ENCODE assay signal across 8 cellular contexts in the genomic region with DNA sequence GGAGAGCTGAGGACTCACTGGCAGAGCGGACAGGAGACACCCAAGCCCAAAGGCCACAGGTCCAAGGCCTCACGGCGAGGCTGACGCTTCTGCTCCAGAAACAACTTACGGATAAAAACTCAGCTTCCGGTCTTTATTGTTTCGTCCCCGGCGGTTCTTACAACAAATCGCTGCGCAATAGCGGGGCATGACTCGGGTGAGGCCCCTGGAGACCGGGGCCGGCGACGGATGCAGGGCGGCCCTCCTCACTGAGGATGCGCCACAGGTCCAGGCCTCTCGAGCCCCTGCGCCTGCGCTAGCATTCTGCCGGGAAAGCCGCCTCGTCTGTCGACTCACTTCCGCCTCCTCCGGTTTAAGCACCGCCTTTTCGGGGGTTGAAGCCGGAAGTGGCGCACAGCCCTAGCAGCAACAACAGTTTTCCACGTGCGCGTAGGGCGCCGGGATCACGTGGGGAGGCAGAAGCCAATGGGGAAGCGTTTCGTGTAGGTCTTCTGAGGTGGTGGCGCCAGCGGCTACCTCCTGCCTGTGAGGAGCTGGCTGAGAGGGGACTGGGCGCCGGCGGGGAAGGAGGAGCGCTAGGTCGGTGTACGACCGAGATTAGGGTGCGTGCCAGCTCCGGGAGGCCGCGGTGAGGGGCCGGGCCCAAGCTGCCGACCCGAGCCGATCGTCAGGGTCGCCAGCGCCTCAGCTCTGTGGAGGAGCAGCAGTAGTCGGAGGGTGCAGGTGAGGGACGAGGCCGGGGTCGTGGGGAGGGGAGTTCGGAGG. TPM values are rescaled to one million over a fixed set of nuclear protein-coding genes. Genes with fewer than 3 reads are reported as not detected.
DNase-seq lines count a peak whose midpoint lies in the region; ATAC-seq lines count a peak whose summit lies in the region.

Gene DNAJB9 (plus strand): TSS at position 494 of the 765 bp plus-strand sequence. CDS start 1,853 bp downstream, outside the sequence.
Gene THAP5 (minus strand): TSS at position 326 of the 765 bp plus-strand sequence. CDS start 137 bp downstream, at position 189.

- DNase-seq in COLO668 (lab: John Stamatoyannopoulos, UW; ENCODE audit: unreplicated experiment), result peak; percentile 98
- peak; percentile 99 for DNase-seq in HT1080 (ENCODE audit: low read depth)
- peak; percentile 86 for DNase-seq in NOMO-1 treated with DMSO at 0.1 percent for 48 hours (lab: John Stamatoyannopoulos, UW; ENCODE audit: unreplicated experiment)
- peak; percentile 80 to 97 (median 94) for DNase-seq in activated CD8-positive, alpha-beta memory T cell treated with anti-CD3 and anti-CD28 coated beads for 48 hours (ENCODE audit: low read depth in 2 of 3, low spot score in 2 of 3)
- DNase-seq in effector memory CD8-positive, alpha-beta T cell, result peak; percentile 99
- peak; percentile 100 for DNase-seq in medulla oblongata (ENCODE audit: extremely low spot score)
- peak; percentile 99 for DNase-seq in stimulated activated CD8-positive, alpha-beta memory T cell treated with anti-CD3 and anti-CD28 coated beads, Interleukin-12 subunit alpha, Interleukin-12 subunit beta, amount 100 ng/mL, for 1 hour (ENCODE audit: low read depth)

- ATAC-seq in GM21360 (IDR thresholded peaks at IDR 0.05; ENCODE audit: unreplicated experiment), result peak; percentile 95
- peak; percentile 86 for ATAC-seq in effector memory CD8-positive, alpha-beta T cell (replicated peaks)

- peak within 1 kb of the TSS; percentile 99 to 100 for H3K27ac Mint-ChIP-seq in effector memory CD8-positive, alpha-beta T cell

- H3K27me3 Mint-ChIP-seq in effector memory CD8-positive, alpha-beta T cell, result no peaks in the 10 kb centered on the region

- peaks cover 68% of the 10 kb centered on the region for H3K36me3 Mint-ChIP-seq in effector memory CD8-positive, alpha-beta T cell (ENCODE audit: insufficient read depth)

- H3K9me3 Mint-ChIP-seq in effector memory CD8-positive, alpha-beta T cell, result no peaks in the 10 kb centered on the region

- H3K4me1 Mint-ChIP-seq in effector memory CD8-positive, alpha-beta T cell (ENCODE audit: low read depth in 2 of 2), result peaks cover 29 to 47% of the 10 kb centered on the region in 2 donors

- H3K4me3 Mint-ChIP-seq in effector memory CD8-positive, alpha-beta T cell, result peak within 1 kb of the TSS; percentile 94 to 97

RNA-seq across cellular contexts. Expression of gene DNAJB9, which starts in this region (rescaled TPM):
- total RNA-seq in HT1080 (2014; rRNA removed; shearing (Covaris generic)), result 25.4 and 27.5 TPM in 2 replicates
- polyA plus RNA-seq in HT1080 (2015; cell fraction: cytosol; rRNA removed), result 16.2 and 16.9 TPM in 2 replicates
- polyA plus RNA-seq in HT1080 (2015; cell fraction: nucleus; rRNA removed), result 9.7 and 13.0 TPM in 2 replicates

RNA-seq across cellular contexts. Expression of gene THAP5, which starts in this region (rescaled TPM):
- 19.4 and 24.9 TPM in 2 replicates for total RNA-seq in HT1080 (2014; rRNA removed; shearing (Covaris generic))
- polyA plus RNA-seq in HT1080 (2015; cell fraction: cytosol; rRNA removed), result 26.1 and 30.0 TPM in 2 replicates
- 27.6 and 31.7 TPM in 2 replicates for polyA plus RNA-seq in HT1080 (2015; cell fraction: nucleus; rRNA removed)

Comparison
In these comparisons a context has a peak if more than half of its experiments do, and no peak if none do; other contexts are left out.
1. Peak in every context shown above with its lines: DNase-seq and ATAC-seq.